In the genomic region with DNA sequence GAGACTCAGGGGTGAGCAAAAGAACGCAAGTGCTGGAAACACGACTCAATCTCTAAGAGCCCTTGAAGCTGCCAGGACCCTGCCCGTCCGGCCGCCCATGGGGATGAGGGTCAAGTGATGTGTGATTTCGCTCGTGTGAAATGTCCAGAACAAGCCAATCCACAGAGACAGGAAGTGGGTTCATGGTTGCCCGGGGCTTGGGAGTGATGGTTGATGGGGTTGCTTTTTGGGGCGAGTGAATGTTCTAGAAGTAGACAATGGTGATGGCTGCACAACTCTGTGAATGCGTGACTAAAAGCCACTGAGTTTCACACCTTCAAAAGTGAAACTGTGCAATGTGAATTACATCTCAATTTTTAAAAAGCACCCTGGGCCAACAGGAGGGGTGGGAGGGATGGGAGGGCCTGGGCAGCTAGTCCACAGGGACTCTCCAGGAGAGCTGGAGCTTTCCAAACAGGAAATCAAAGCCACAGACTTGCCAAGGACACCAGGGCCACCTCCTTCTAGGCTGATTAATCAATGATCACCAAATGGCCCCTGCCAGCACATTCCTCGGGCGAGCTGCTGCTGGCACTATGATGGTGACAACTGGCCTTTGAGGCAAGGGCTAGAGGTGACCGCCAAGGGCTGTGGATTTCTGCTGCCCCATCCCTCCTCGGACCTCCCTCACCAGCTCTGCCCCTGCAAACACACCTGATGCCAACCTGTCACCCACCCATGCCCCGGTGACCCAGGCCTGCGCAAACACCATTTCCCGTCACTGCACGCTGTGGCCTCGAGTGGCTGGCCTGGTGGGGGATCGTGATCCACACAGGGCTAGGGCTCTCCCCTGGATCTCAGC, we compare ENCODE assay signal across 11 cellular contexts. TPM values are rescaled to one million over a fixed set of nuclear protein-coding genes. Genes with fewer than 3 reads are reported as not detected.
DNase-seq lines count a peak whose midpoint lies in the region; ATAC-seq and TF ChIP-seq lines count a peak whose summit lies in the region.
"Had no signal": no experiment of that assay in that cellular context is flagged by ENCODE, and none has a peak within 500 bp of the region (broad histone marks: within the 10 kb centered on the region; RNA-seq: fewer than 3 reads in every experiment).

No MANE protein-coding gene starts in this region.

- TF ChIP-seq POLR2A in heart left ventricle (IDR thresholded peaks at IDR 0.05) (no peak), gastrocnemius medialis (IDR thresholded peaks at IDR 0.05) (no peak)

- H3K27ac ChIP-seq in heart left ventricle (peak overlapping the region in 10 of 12 donors; percentile 48 to 86 (median 58)), gastrocnemius medialis (peak overlapping the region; percentile 89 to 100 (median 97)), caudate nucleus (ENCODE audit: low read depth, low read length) (no peak overlapping the region)

- no peak overlapping the region for H3K4me3 Mint-ChIP-seq in activated CD8-positive, alpha-beta T cell treated with anti-CD3 and anti-CD28 coated beads for 36 hours

- in situ Hi-C loops in gastrocnemius medialis (cut with MboI; ENCODE audit: low sequenced_read_pairs in 4 of 4) = no loop called here

- peaks cover 10% of the 10 kb centered on the region for H3K4me1 Mint-ChIP-seq in activated CD8-positive, alpha-beta T cell treated with anti-CD3 and anti-CD28 coated beads for 36 hours (ENCODE audit: low read depth)

- H3K36me3 ChIP-seq in heart left ventricle (peaks cover 0 to 69% (median 55%) of the 10 kb centered on the region in 9 donors), gastrocnemius medialis (peaks cover 0 to 4% of the 10 kb centered on the region in 2 donors)

- H3K4me3 ChIP-seq in heart left ventricle (no peak overlapping the region), gastrocnemius medialis (no peak overlapping the region)

- CTCF ChIA-PET in activated CD8-positive, alpha-beta T cell treated with anti-CD3 and anti-CD28 coated beads for 36 hours (lab: Charles Lee) = interaction anchor here (0.5 kb wide), 1 partner anchor 267 kb away, joined by 3 read pairs; no protein-coding TSS in a partner anchor

- POLR2A ChIA-PET in activated CD8-positive, alpha-beta T cell treated with anti-CD3 and anti-CD28 coated beads for 36 hours (lab: Charles Lee) = no interaction called here

- intact Hi-C loops in activated CD8-positive, alpha-beta T cell treated with anti-CD3 and anti-CD28 coated beads for 36 hours (cut with micrococcal nuclease) = no loop called here
- intact Hi-C loops in heart left ventricle (cut with DNase I) = loop anchor here in 2 of 10 donors (5.0 kb wide), 1 partner anchor 37 kb away; the partner anchor contains the start of gene MYDGF (in 2 of the 2)
- intact Hi-C loops in gastrocnemius medialis (cut with DNase I; ENCODE audit: low total_unique reads) = loop anchor here (5.0 to 10.0 kb wide), 4 partner anchors 172 to 947 kb away; partner anchors contain the start of genes APBA3, MRPL54, PLIN4 and PLIN5

- H3K4me1 ChIP-seq in heart left ventricle (peaks cover 2 to 64% (median 54%) of the 10 kb centered on the region in 12 donors), gastrocnemius medialis (peaks cover 90 to 92% of the 10 kb centered on the region in 2 donors)

- no peaks in the 10 kb centered on the region for H3K9me3 Mint-ChIP-seq in activated CD8-positive, alpha-beta T cell treated with anti-CD3 and anti-CD28 coated beads for 36 hours

- H3K27me3 Mint-ChIP-seq in activated CD8-positive, alpha-beta T cell treated with anti-CD3 and anti-CD28 coated beads for 36 hours = no peaks in the 10 kb centered on the region

- H3K27ac Mint-ChIP-seq in activated CD8-positive, alpha-beta T cell treated with anti-CD3 and anti-CD28 coated beads for 36 hours = peak overlapping the region; percentile 80

- TF ChIP-seq CTCF in activated CD8-positive, alpha-beta T cell treated with anti-CD3 and anti-CD28 coated beads for 36 hours (IDR thresholded peaks at IDR 0.05) = no peak
- TF ChIP-seq CTCF in heart left ventricle (IDR thresholded peaks at IDR 0.05) = no peak
- TF ChIP-seq CTCF in gastrocnemius medialis (IDR thresholded peaks at IDR 0.05 in 4 of 5, conservative IDR thresholded peaks at IDR 0.05 in 1 of 5) = no peak

- peak; percentile 5 for DNase-seq in activated CD8-positive, alpha-beta T cell treated with anti-CD3 and anti-CD28 coated beads for 36 hours
- DNase-seq in heart left ventricle = peak in 1 of 5 donors; percentile 54
- peak in 1 of 2 donors; percentile 65 for DNase-seq in gastrocnemius medialis
- no peak for DNase-seq in retina
- no peak for DNase-seq in caudate nucleus (lab: John Stamatoyannopoulos, UW)
- DNase-seq in activated CD4-positive, alpha-beta T cell treated with anti-CD3 and anti-CD28 coated beads, Interleukin-2, amount 50 U/mL, for 1 hour = no peak
- DNase-seq: activated effector memory CD4-positive, alpha-beta T cell treated with anti-CD3 and anti-CD28 coated beads, Interleukin-2, amount 50 U/mL, for 16 hours; effector CD8-positive, alpha-beta T cell; NCI-H1694 had no signal

- peaks cover 17% of the 10 kb centered on the region for H3K36me3 Mint-ChIP-seq in activated CD8-positive, alpha-beta T cell treated with anti-CD3 and anti-CD28 coated beads for 36 hours (ENCODE audit: low read depth)

- H3K9me3 ChIP-seq in heart left ventricle = peaks cover 0 to 2% (median 0%) of the 10 kb centered on the region in 12 donors
- no peaks in the 10 kb centered on the region for H3K9me3 ChIP-seq in gastrocnemius medialis

- 73 to 86% (median 76%) methylated on average over 16 to 20 of the region's 20 CpGs for WGBS in heart left ventricle, 4 donors

- ATAC-seq in GM21381 (IDR thresholded peaks at IDR 0.05; ENCODE audit: unreplicated experiment) (peak; percentile 52), heart left ventricle (peak in 2 of 4 donors; percentile 2 to 27), gastrocnemius medialis (no peak), HG02678 (IDR thresholded peaks at IDR 0.05; ENCODE audit: unreplicated experiment) (no peak)
- ATAC-seq in activated CD8-positive, alpha-beta T cell treated with anti-CD3 and anti-CD28 coated beads for 36 hours = no peak

- H3K27me3 ChIP-seq in heart left ventricle = no peaks in the 10 kb centered on the region
- no peaks in the 10 kb centered on the region for H3K27me3 ChIP-seq in gastrocnemius medialis

RNA-seq across cellular contexts. Expression of gene DPP9, which starts 14.0 kb away (rescaled TPM):
- total RNA-seq in activated CD8-positive, alpha-beta T cell treated with anti-CD3 and anti-CD28 coated beads for 36 hours = 10 to 100 TPM; 60.4 to 64.0 TPM
- total RNA-seq in heart left ventricle (10 to 100 TPM; 38.9 to 65.2 (median 47.7) TPM), gastrocnemius medialis (100 to 1,000 TPM in 3 of 4 donors, 10 to 100 TPM in 1; 92.6 to 208 (median 148) TPM)
- polyA plus RNA-seq in heart left ventricle = 10 to 100 TPM; 30.7 to 59.6 TPM

RNA-seq across cellular contexts. Expression of gene MYDGF, which starts 39.5 kb away (rescaled TPM):
- total RNA-seq in activated CD8-positive, alpha-beta T cell treated with anti-CD3 and anti-CD28 coated beads for 36 hours = 10 to 100 TPM; 58.3 to 62.1 TPM
- total RNA-seq in heart left ventricle (10 to 100 TPM; 19.1 to 49.1 (median 25.5) TPM), gastrocnemius medialis (10 to 100 TPM in 2 of 4 donors, 1 to 10 TPM in 2; 8.0 to 12.9 (median 10.1) TPM)
- 100 to 1,000 TPM in 1 of 2 donors, 10 to 100 TPM in 1; 33.1 to 201 TPM for polyA plus RNA-seq in heart left ventricle
